Comparison of ENCODE assay signal across 8 cellular contexts in genomic region chr7:100705753-100706671, GRCh38. TPM values are rescaled to one million over a fixed set of nuclear protein-coding genes. Genes with fewer than 3 reads are reported as not detected.
DNase-seq lines count a peak whose midpoint lies in the region; ATAC-seq and TF ChIP-seq lines count a peak whose summit lies in the region.

Gene POP7 (plus strand): TSS chr7:100706121. CDS start chr7:100706831, 710 bp downstream.

- DNase-seq in CD8-positive, alpha-beta T cell, result peak; percentile 93 to 99 (median 98)
- DNase-seq in HS-27A (ENCODE audit: low read depth) (peak; percentile 85), NK-92 (lab: John Stamatoyannopoulos, UW; ENCODE audit: unreplicated experiment) (peak; percentile 84), lung (ENCODE audit: low spot score) (peak; percentile 98)
- peak; percentile 94 to 99 for DNase-seq in activated CD8-positive, alpha-beta memory T cell treated with anti-CD3 and anti-CD28 coated beads for 1 hour (ENCODE audit: extremely low read depth in 1 of 2, low read depth in 1 of 2)
- peak; percentile 98 for DNase-seq in effector CD4-positive, alpha-beta T cell
- peak; percentile 97 to 98 (median 98) for DNase-seq in stimulated activated CD4-positive, alpha-beta T cell treated with anti-CD3 and anti-CD28 coated beads, TNF-alpha, amount 100 ng/mL, for 4 hours (ENCODE audit: low read depth in 3 of 3)

- peaks cover 2% of the 10 kb centered on the region for H3K27me3 Mint-ChIP-seq in CD8-positive, alpha-beta T cell (ENCODE audit: low read depth)

- H3K36me3 ChIP-seq in CD8-positive, alpha-beta T cell (ENCODE audit: insufficient read depth, low read length), result no peaks in the 10 kb centered on the region
- H3K36me3 ChIP-seq in lung (ENCODE audit: control insufficient read depth in 2 of 2, insufficient read depth in 2 of 2, low read length in 2 of 2), result peaks cover 0 to 5% of the 10 kb centered on the region in 2 donors

- CTCF ChIA-PET in CD8-positive, alpha-beta T cell (lab: Charles Lee), result interaction anchor here (0.6 to 5.5 kb wide), 41 partner anchors 8 to 184 kb away, joined by 3 to 81 read pairs (median 5); partner anchors contain the start of genes FBXO24, GIGYF1, MOSPD3 and SLC12A9

- H3K4me3 ChIP-seq in CD8-positive, alpha-beta T cell (ENCODE audit: low read depth, low read length), result peak within 1 kb of the TSS; percentile 94
- H3K4me3 ChIP-seq in lung, result peak within 1 kb of the TSS; percentile 85

- TF ChIP-seq CTCF in CD8-positive, alpha-beta T cell (IDR thresholded peaks at IDR 0.05), result no peak
- TF ChIP-seq CTCF in lung (IDR thresholded peaks at IDR 0.05; ENCODE audit: control extremely low read depth, extremely low read depth), result no peak

- intact Hi-C loops in CD8-positive, alpha-beta T cell (cut with DNase I, micrococcal nuclease), result loop anchor here (1.0 to 10.0 kb wide), 16 partner anchors 12 to 379 kb away; partner anchors contain the start of genes GIGYF1 (in 2 of the 2), SLC12A9 (in 2 of the 2), FBXO24 (in 1 of the 2) and GNB2 (in 1 of the 2)

- peak within 1 kb of the TSS; percentile 53 for H3K27ac ChIP-seq in CD8-positive, alpha-beta T cell (ENCODE audit: low read depth, low read length)
- H3K27ac ChIP-seq in lung (ENCODE audit: low read depth in 1 of 2, low read length in 1 of 2), result peak within 1 kb of the TSS; percentile 93 to 98

- WGBS in lung, 2 donors, result 0 to 1% methylated on average over 86 of the region's 86 CpGs

- H3K4me1 Mint-ChIP-seq in CD8-positive, alpha-beta T cell (ENCODE audit: low read depth), result peaks cover 19% of the 10 kb centered on the region

- no peaks in the 10 kb centered on the region for H3K27me3 ChIP-seq in CD8-positive, alpha-beta T cell (ENCODE audit: insufficient read depth, low read length)
- no peaks in the 10 kb centered on the region for H3K27me3 ChIP-seq in lung (ENCODE audit: control insufficient read depth, insufficient read depth)

- peaks cover 9% of the 10 kb centered on the region for H3K36me3 Mint-ChIP-seq in CD8-positive, alpha-beta T cell

- H3K9me3 ChIP-seq in CD8-positive, alpha-beta T cell (ENCODE audit: low read length), result no peaks in the 10 kb centered on the region
- no peaks in the 10 kb centered on the region for H3K9me3 ChIP-seq in lung (ENCODE audit: control insufficient read depth in 2 of 2, insufficient read depth in 1 of 2, low read length in 1 of 2)

- POLR2A ChIA-PET in CD8-positive, alpha-beta T cell (lab: Charles Lee), result interaction anchor here (0.5 to 2.9 kb wide), 20 partner anchors 10 to 277 kb away, joined by 3 to 20 read pairs (median 5); partner anchors contain the start of genes FBXO24, GIGYF1, GNB2 and LRCH4

- peak within 1 kb of the TSS; percentile 96 for H3K4me3 Mint-ChIP-seq in CD8-positive, alpha-beta T cell

- H3K9me3 Mint-ChIP-seq in CD8-positive, alpha-beta T cell, result no peaks in the 10 kb centered on the region

- peaks cover 16% of the 10 kb centered on the region for H3K4me1 ChIP-seq in CD8-positive, alpha-beta T cell (ENCODE audit: insufficient read depth, low read length)
- peaks cover 6 to 10% of the 10 kb centered on the region in 2 donors for H3K4me1 ChIP-seq in lung (ENCODE audit: control insufficient read depth in 2 of 2, insufficient read depth in 2 of 2, low read length in 2 of 2)

- peak within 1 kb of the TSS; percentile 94 for H3K27ac Mint-ChIP-seq in CD8-positive, alpha-beta T cell

- ATAC-seq in CD8-positive, alpha-beta T cell, result peak; percentile 95
- ATAC-seq in GM19467 (IDR thresholded peaks at IDR 0.05; ENCODE audit: unreplicated experiment) (peak; percentile 87), lung (ENCODE audit: insufficient read depth, low FRiP score) (peak; percentile 98)

RNA-seq across cellular contexts. Expression of gene POP7, which starts in this region (rescaled TPM):
- 10 to 100 TPM in 1 of 2 experiments, 1 to 10 TPM in 1; 9.3 to 11.0 TPM for total RNA-seq in CD8-positive, alpha-beta T cell
- 10 to 100 TPM; 20.3 to 30.1 TPM for total RNA-seq in lung
- polyA plus RNA-seq in lung, result 10 to 100 TPM; 36.5 to 50.6 TPM

Comparison
In these comparisons a context has a peak if more than half of its experiments do, and no peak if none do; other contexts are left out.
1. Peak in every context shown above with its lines: DNase-seq, ATAC-seq, H3K4me3 ChIP-seq and H3K27ac ChIP-seq.